In genomic region chr3:10622456-10622855, GRCh38 we compare ENCODE assay signal across 24 cellular contexts.
"Had no signal": no experiment of that assay in that cellular context is flagged by ENCODE, and none has a peak within 500 bp of the region (broad histone marks: within the 10 kb centered on the region; RNA-seq: fewer than 3 reads in every experiment).

No MANE protein-coding gene starts in this region.

- DNase-seq: activated CD4-positive, alpha-beta memory T cell treated with anti-CD3 and anti-CD28 coated beads, Interleukin-2, amount 10 ng/mL, durations not matched to agents 7 days and 5 days; activated CD4-positive, alpha-beta T cell treated with anti-CD3 and anti-CD28 coated beads for 1 hour; activated CD4-positive, alpha-beta T cell treated with anti-CD3 and anti-CD28 coated beads for 4 hours; activated CD4-positive, alpha-beta T cell treated with anti-CD3 and anti-CD28 coated beads, Interleukin-2, amount 10 ng/mL, durations not matched to agents 7 days and 5 days; activated CD4-positive, alpha-beta T cell treated with anti-CD3 and anti-CD28 coated beads, Interleukin-2, amount 50 U/mL, for 4 hours; activated gamma-delta T cell; activated naive CD4-positive, alpha-beta T cell; activated naive CD4-positive, alpha-beta T cell treated with anti-CD3 and anti-CD28 coated beads, Interleukin-2, amount 10 ng/mL, durations not matched to agents 7 days and 5 days; activated naive CD8-positive, alpha-beta T cell treated with anti-CD3 and anti-CD28 coated beads, Interleukin-2, amount 10 ng/mL, durations not matched to agents 7 days and 5 days; activated T-cell treated with anti-CD3 and anti-CD28 coated beads, Interleukin-2, amount 50 U/mL, for 4 hours; cortex of kidney; dermis blood vessel endothelial cell; effector CD4-positive, alpha-beta T cell; effector memory CD8-positive, alpha-beta T cell; esophagus squamous epithelium; foreskin melanocyte; T-helper 2 cell had no signal

- H3K27me3 ChIP-seq: ascending aorta had no signal

- H3K27ac ChIP-seq: ascending aorta, breast epithelium, epithelial cell of prostate, esophagus squamous epithelium, gastroesophageal sphincter had no signal

- H3K9me3 ChIP-seq: ascending aorta, breast epithelium, esophagus squamous epithelium, gastroesophageal sphincter had no signal

- ATAC-seq: activated naive CD4-positive, alpha-beta T cell treated with anti-CD3 and anti-CD28 coated beads, Interleukin-2, amount 50 U/mL, for 72 hours; activated T-cell treated with anti-CD3 and anti-CD28 coated beads, Interleukin-2, amount 50 U/mL, for 4 hours; activated T-helper 17 cell treated with anti-CD3 and anti-CD28 coated beads, Interleukin-2, amount 50 U/mL, for 72 hours; effector memory CD8-positive, alpha-beta T cell; gastroesophageal sphincter; WTC11 had no signal

- H3K4me3 ChIP-seq: ascending aorta, breast epithelium, esophagus squamous epithelium, gastroesophageal sphincter had no signal

- H3K36me3 ChIP-seq: ascending aorta, breast epithelium, esophagus squamous epithelium, gastroesophageal sphincter had no signal
